Comparison of ENCODE assay signal across 1 cellular context in genomic region chr11:47494996-47495855, GRCh38.
TF ChIP-seq lines count a peak whose summit lies in the region.

No MANE protein-coding gene starts in this region.

TF ChIP-seq in GM23338, 12 proteins besides CTCF, POLR2A, EP300 and RAD21 (continued from another document):
- TF ChIP-seq EZH2phosphoT487 (IDR thresholded peaks at IDR 0.05; ENCODE audit: unreplicated experiment): no peak
- no peak for TF ChIP-seq REST (IDR thresholded peaks at IDR 0.05; ENCODE audit: unreplicated experiment)
- no peak for TF ChIP-seq EZH2 (IDR thresholded peaks at IDR 0.05; ENCODE audit: low read depth, unreplicated experiment)
- no peak for TF ChIP-seq ZNF462 (CRISPR knock-in tag; IDR thresholded peaks at IDR 0.05)
- no peak for TF ChIP-seq ZNF331 (CRISPR knock-in tag; IDR thresholded peaks at IDR 0.05; ENCODE audit: low read depth)
- TF ChIP-seq POLR2AphosphoS5 (IDR thresholded peaks at IDR 0.05; ENCODE audit: low read depth): no peak
- TF ChIP-seq ZNF114 (CRISPR knock-in tag; IDR thresholded peaks at IDR 0.05): no peak
